Comparison of ENCODE assay signal across 8 cellular contexts in genomic region chr2:30239308-30240161, GRCh38. TPM values are rescaled to one million over a fixed set of nuclear protein-coding genes. Genes with fewer than 3 reads are reported as not detected.
DNase-seq lines count a peak whose midpoint lies in the region; ATAC-seq and TF ChIP-seq lines count a peak whose summit lies in the region.

No MANE protein-coding gene starts in this region.

- no peak overlapping the region for H3K27ac ChIP-seq in WERI-Rb-1

- H3K27me3 ChIP-seq in WERI-Rb-1 (ENCODE audit: insufficient read depth, low read depth, severe bottlenecking), result no peaks in the 10 kb centered on the region

- TF ChIP-seq CTCF in WERI-Rb-1 (IDR thresholded peaks at IDR 0.05; ENCODE audit: low read depth, low read length), result peak; percentile 96

- peaks cover 31 to 69% (median 59%) of the 10 kb centered on the region in 3 donors for H3K4me1 Mint-ChIP-seq in IgD-negative memory B cell
- H3K4me1 Mint-ChIP-seq in central memory CD8-positive, alpha-beta T cell, result peaks cover 78% of the 10 kb centered on the region

- DNase-seq in DMS53 (lab: John Stamatoyannopoulos, UW) (peak; percentile 74), WERI-Rb-1 (peak; percentile 84), left lobe of liver (ENCODE audit: low spot score) (peak; percentile 54), DMS79 (lab: John Stamatoyannopoulos, UW) (no peak)
- peak; percentile 62 to 67 for DNase-seq in central memory CD8-positive, alpha-beta T cell (ENCODE audit: low spot score in 2 of 2)
- DNase-seq in stimulated activated CD4-positive, alpha-beta T cell treated with anti-CD3 and anti-CD28 coated beads, Interleukin-4, amount 100 ng/mL, for 48 hours (ENCODE audit: low read depth in 2 of 2), result peak; percentile 62 to 65

- peaks cover 8% of the 10 kb centered on the region for H3K36me3 Mint-ChIP-seq in IgD-negative memory B cell
- H3K36me3 Mint-ChIP-seq in central memory CD8-positive, alpha-beta T cell (ENCODE audit: insufficient read depth), result peaks cover 71% of the 10 kb centered on the region

- peak overlapping the region; percentile 15 to 57 (median 35) for H3K4me3 Mint-ChIP-seq in IgD-negative memory B cell
- peak overlapping the region; percentile 84 for H3K4me3 Mint-ChIP-seq in central memory CD8-positive, alpha-beta T cell

- peaks cover 19% of the 10 kb centered on the region for H3K36me3 ChIP-seq in WERI-Rb-1

- H3K27me3 Mint-ChIP-seq in IgD-negative memory B cell, result no peaks in the 10 kb centered on the region
- H3K27me3 Mint-ChIP-seq in central memory CD8-positive, alpha-beta T cell, result no peaks in the 10 kb centered on the region

- ATAC-seq in central memory CD8-positive, alpha-beta T cell (replicated peaks; ENCODE audit: extremely low read depth, poor library complexity, severe bottlenecking), result peak; percentile 55
- peak; percentile 85 for ATAC-seq in left lobe of liver
- ATAC-seq in HG02970 (IDR thresholded peaks at IDR 0.05; ENCODE audit: low FRiP score, unreplicated experiment), result no peak

- H3K9me3 Mint-ChIP-seq in IgD-negative memory B cell, result no peaks in the 10 kb centered on the region
- H3K9me3 Mint-ChIP-seq in central memory CD8-positive, alpha-beta T cell, result no peaks in the 10 kb centered on the region

- H3K27ac Mint-ChIP-seq in IgD-negative memory B cell, result peak overlapping the region; percentile 4 to 93 (median 52)
- H3K27ac Mint-ChIP-seq in central memory CD8-positive, alpha-beta T cell (ENCODE audit: low read depth), result peak overlapping the region; percentile 66

- no peaks in the 10 kb centered on the region for H3K9me3 ChIP-seq in WERI-Rb-1 (ENCODE audit: severe bottlenecking)

- H3K4me3 ChIP-seq in WERI-Rb-1 (ENCODE audit: low read depth, low read length), result no peak overlapping the region

RNA-seq across cellular contexts. Expression of gene LBH, which starts 8.2 kb away (rescaled TPM):
- polyA plus RNA-seq in IgD-negative memory B cell, result 163 TPM
- total RNA-seq in left lobe of liver, result 7.6 TPM
